1 cellular context compared by ENCODE assay signal in genomic region chr19:7337380-7338194, GRCh38.
TF ChIP-seq lines count a peak whose summit lies in the region.

No MANE protein-coding gene starts in this region.

TF ChIP-seq in GM12878, 131 proteins besides CTCF, POLR2A, EP300 and RAD21 (continued from another document and continues in another):
- TF ChIP-seq SKIL (IDR thresholded peaks at IDR 0.05; ENCODE audit: low read depth, poor library complexity, severe bottlenecking): peak; percentile 95
- peak; percentile 90 for TF ChIP-seq ATF7 (IDR thresholded peaks at IDR 0.05; ENCODE audit: low read depth)
- TF ChIP-seq ZSCAN29 (IDR thresholded peaks at IDR 0.05): 0 out of 2 replicates have a peak, but pooled peaks have one; percentile 73
- TF ChIP-seq RAD51 (IDR thresholded peaks at IDR 0.05): no peak
- peak; percentile 88; the same call in 1 of the 2 replicates for TF ChIP-seq NBN (IDR thresholded peaks at IDR 0.05)
- no peak for TF ChIP-seq HDAC2 (IDR thresholded peaks at IDR 0.05)
- peak; percentile 100 for TF ChIP-seq RUNX3 (IDR thresholded peaks at IDR 0.05; ENCODE audit: low read length)
- no peak for TF ChIP-seq ELK1 (IDR thresholded peaks at IDR 0.05; ENCODE audit: low read depth, low read length)
- TF ChIP-seq CHD2 (IDR thresholded peaks at IDR 0.05; ENCODE audit: borderline replicate concordance, low read depth, low read length): peak; percentile 71; the same call in 1 of the 2 replicates
- TF ChIP-seq HDGF (IDR thresholded peaks at IDR 0.05): 0 out of 2 replicates have a peak, but pooled peaks have one; percentile 68
- peak; percentile 69; the same call in 1 of the 2 replicates for TF ChIP-seq TCF7 (IDR thresholded peaks at IDR 0.05; ENCODE audit: borderline replicate concordance)
- TF ChIP-seq NFYA (IDR thresholded peaks at IDR 0.05; ENCODE audit: borderline replicate concordance, low read depth, low read length): no peak
- TF ChIP-seq BACH1 (IDR thresholded peaks at IDR 0.05; ENCODE audit: borderline replicate concordance): peak; percentile 55; the same call in 1 of the 2 replicates
- peak; percentile 62 for TF ChIP-seq CREB1 (IDR thresholded peaks at IDR 0.05; ENCODE audit: low read depth)
- TF ChIP-seq REST (IDR thresholded peaks at IDR 0.05; ENCODE audit: low read depth, low read length): no peak
- TF ChIP-seq SMAD1 (IDR thresholded peaks at IDR 0.05; ENCODE audit: low read depth, partially characterized antibody): peak; percentile 85
- no peak for TF ChIP-seq ZZZ3 (IDR thresholded peaks at IDR 0.05; ENCODE audit: control insufficient read depth, insufficient read length, low read depth)
- no peak for TF ChIP-seq NR2C1 (IDR thresholded peaks at IDR 0.05)
- TF ChIP-seq MEF2A (IDR thresholded peaks at IDR 0.05; ENCODE audit: insufficient read depth, low read depth, low read length): peak; percentile 99
- TF ChIP-seq TCF12 (IDR thresholded peaks at IDR 0.05; ENCODE audit: low read depth, low read length): peak; percentile 95
- no peak for TF ChIP-seq E2F4 (IDR thresholded peaks at IDR 0.05; ENCODE audit: low read depth, low read length)
- peak; percentile 100 for TF ChIP-seq MEF2B (IDR thresholded peaks at IDR 0.05; ENCODE audit: partially characterized antibody, poor library complexity, severe bottlenecking)
- peak in 1 of 2 experiments; percentile 86; a peak in 2 of 4 replicates for TF ChIP-seq ETV6 (conservative IDR thresholded peaks at IDR 0.05 in 1 of 2, IDR thresholded peaks at IDR 0.05 in 1 of 2; ENCODE audit: borderline replicate concordance in 1 of 2, low read depth in 1 of 2)
- TF ChIP-seq POLR2AphosphoS2 (IDR thresholded peaks at IDR 0.05; ENCODE audit: low read depth, low read length): peak; percentile 35; the same call in 1 of the 2 replicates
- no peak for TF ChIP-seq TARDBP (IDR thresholded peaks at IDR 0.05; ENCODE audit: borderline replicate concordance)
- peak; percentile 98 for TF ChIP-seq EED (IDR thresholded peaks at IDR 0.05; ENCODE audit: low read depth)
- TF ChIP-seq BCL11A (IDR thresholded peaks at IDR 0.05; ENCODE audit: low read depth, low read length): peak; percentile 95
- peak; percentile 39 to 73 for TF ChIP-seq BHLHE40 (IDR thresholded peaks at IDR 0.05; ENCODE audit: borderline replicate concordance in 1 of 2, low read depth in 2 of 2, low read length in 1 of 2)
- peak; percentile 86 for TF ChIP-seq CREM (IDR thresholded peaks at IDR 0.05; ENCODE audit: low read depth)
- peak; percentile 73 for TF ChIP-seq RELA (IDR thresholded peaks at IDR 0.05; ENCODE audit: borderline replicate concordance, partially characterized antibody)
- no peak for TF ChIP-seq CEBPZ (IDR thresholded peaks at IDR 0.05; ENCODE audit: low read depth, low read length)
- TF ChIP-seq HCFC1 (IDR thresholded peaks at IDR 0.05; ENCODE audit: low read length): no peak
- TF ChIP-seq IRF3 (IDR thresholded peaks at IDR 0.05): no peak
- TF ChIP-seq ESRRA (IDR thresholded peaks at IDR 0.05; ENCODE audit: low read length): peak; percentile 71; the same call in 1 of the 2 replicates
- no peak for TF ChIP-seq ZBTB4 (CRISPR knock-in tag; IDR thresholded peaks at IDR 0.05)
- peak; percentile 96; the same call in 1 of the 2 replicates for TF ChIP-seq RELB (IDR thresholded peaks at IDR 0.05; ENCODE audit: low read depth)
- no peak for TF ChIP-seq SRF (IDR thresholded peaks at IDR 0.05; ENCODE audit: low read depth in 2 of 2, low read length in 2 of 2)
